Comparison of ENCODE assay signal across 9 cellular contexts in genomic region chrX:119488749-119489148, GRCh38. TPM values are rescaled to one million over a fixed set of nuclear protein-coding genes. Genes with fewer than 3 reads are reported as not detected.
A peak's percentile ranks its signal among the peaks of the same experiment; 100 is the strongest.
DNase-seq lines count a peak whose midpoint lies in the region; ATAC-seq and TF ChIP-seq lines count a peak whose summit lies in the region.
"Had no signal": no experiment of that assay in that cellular context is flagged by ENCODE, and none has a peak within 500 bp of the region (broad histone marks: within the 10 kb centered on the region; RNA-seq: fewer than 3 reads in every experiment).

No MANE protein-coding gene starts in this region.

- H3K4me1 ChIP-seq in fibroblast of lung (ENCODE audit: control insufficient read depth, extremely low read depth, insufficient read depth, low read length): no peaks in the 10 kb centered on the region

- H4K20me1 ChIP-seq in fibroblast of lung (ENCODE audit: control insufficient read depth, extremely low read depth, insufficient read depth, low read length): no peaks in the 10 kb centered on the region

- ATAC-seq in HG02623 (IDR thresholded peaks at IDR 0.05; ENCODE audit: unreplicated experiment): no peak
- ATAC-seq in HG02973 (IDR thresholded peaks at IDR 0.05; ENCODE audit: unreplicated experiment): no peak
- ATAC-seq: activated naive CD4-positive, alpha-beta T cell treated with anti-CD3 and anti-CD28 coated beads, Interleukin-2, amount 50 U/mL, for 72 hours had no signal

- H3K4me3 Mint-ChIP-seq in osteocyte (ENCODE audit: unreplicated experiment): no peak overlapping the region

- no peaks in the 10 kb centered on the region for H3K27me3 Mint-ChIP-seq in osteocyte (ENCODE audit: unreplicated experiment)

- H3K4me2 ChIP-seq in fibroblast of lung (ENCODE audit: extremely low read depth, insufficient read depth, low read length): no peak overlapping the region

- H3K4me3 ChIP-seq in WI38 (ENCODE audit: low read depth, low read length) (no peak overlapping the region), fibroblast of lung (replicated peaks in 1 of 4; ENCODE audit: control extremely low read depth in 1 of 4, insufficient read depth in 1 of 4, low read depth in 3 of 4, low read length in 4 of 4) (no peak overlapping the region)

- peaks cover 7% of the 10 kb centered on the region for H3K9me3 Mint-ChIP-seq in osteocyte (ENCODE audit: unreplicated experiment)
- H3K9me3 Mint-ChIP-seq: activated naive CD4-positive, alpha-beta T cell treated with anti-CD3 and anti-CD28 coated beads, Interleukin-2, amount 50 U/mL, for 72 hours had no signal

- no peak overlapping the region for H2AFZ ChIP-seq in fibroblast of lung (ENCODE audit: low read length)

- no peaks in the 10 kb centered on the region for H3K9me3 ChIP-seq in fibroblast of lung (ENCODE audit: control insufficient read depth, insufficient read depth, low read depth, low read length)

- no peaks in the 10 kb centered on the region for H3K36me3 ChIP-seq in fibroblast of lung (ENCODE audit: control insufficient read depth, insufficient read depth, low read length)

- no peak overlapping the region for H3K9ac ChIP-seq in fibroblast of lung (ENCODE audit: insufficient read depth, low read length)

- TF ChIP-seq CTCF in WI38 (IDR thresholded peaks at IDR 0.05; ENCODE audit: low read depth, low read length) (peak; percentile 54), fibroblast of lung (conservative IDR thresholded peaks at IDR 0.05 in 1 of 2, IDR thresholded peaks at IDR 0.05 in 1 of 2; ENCODE audit: low read depth in 1 of 2, low read length in 2 of 2) (peak; percentile 43 to 53), osteocyte (IDR thresholded peaks at IDR 0.05) (peak; percentile 65)

- H3K27me3 ChIP-seq in fibroblast of lung (ENCODE audit: control insufficient read depth, insufficient read depth, low read length): no peaks in the 10 kb centered on the region

- H3K27ac Mint-ChIP-seq in osteocyte (ENCODE audit: unreplicated experiment): no peak overlapping the region
- H3K27ac Mint-ChIP-seq: activated naive CD4-positive, alpha-beta T cell treated with anti-CD3 and anti-CD28 coated beads, Interleukin-2, amount 50 U/mL, for 72 hours had no signal

- no peak overlapping the region for H3K27ac ChIP-seq in fibroblast of lung (ENCODE audit: insufficient read depth, low read length)

- H3K79me2 ChIP-seq in fibroblast of lung (ENCODE audit: control insufficient read depth, insufficient read depth, low read length): no peaks in the 10 kb centered on the region

- DNase-seq in activated CD4-positive, CD25-positive, alpha-beta regulatory T cell (lab: John Stamatoyannopoulos, UW): peak in 3 of 4 experiments; percentile 0 to 3 (median 1)
- no peak for DNase-seq in activated CD4-positive, CD25-positive, alpha-beta regulatory T cell treated with anti-CD3 and anti-CD28 coated beads, Interleukin-2, amount 50 U/mL, for 72 hours
- peak; percentile 42 for DNase-seq in NAMALWA (ENCODE audit: low spot score)
- DNase-seq in fibroblast of lung (ENCODE audit: low read depth in 2 of 2): peak; percentile 27 to 59
- DNase-seq in osteocyte (ENCODE audit: extremely low spot score, unreplicated experiment): no peak

- peaks cover 2% of the 10 kb centered on the region for H3K4me1 Mint-ChIP-seq in osteocyte (ENCODE audit: unreplicated experiment)

- H3K36me3 Mint-ChIP-seq in osteocyte (ENCODE audit: unreplicated experiment): no peaks in the 10 kb centered on the region
- H3K36me3 Mint-ChIP-seq: activated naive CD4-positive, alpha-beta T cell treated with anti-CD3 and anti-CD28 coated beads, Interleukin-2, amount 50 U/mL, for 72 hours had no signal

RNA-seq across cellular contexts. Expression of gene SLC25A5, which starts 20.5 kb away (rescaled TPM):
- 118 and 157 TPM in 2 replicates for total RNA-seq in fibroblast of lung
- 255 and 442 TPM in 2 replicates for polyA plus RNA-seq in fibroblast of lung
- polyA plus RNA-seq in fibroblast of lung (2012): 218 and 377 TPM in 2 replicates
- polyA minus RNA-seq in fibroblast of lung (ENCODE audit: low replicate concordance): 234 and 316 TPM in 2 replicates
- 245 TPM in 2 replicates for total RNA-seq in osteocyte

Comparison
In these comparisons a context has a peak if more than half of its experiments do, and no peak if none do; other contexts are left out.
1. DNase-seq: peak in activated CD4-positive, CD25-positive, alpha-beta regulatory T cell (3 of 4), NAMALWA (single experiment) and fibroblast of lung (2 of 2); none in activated CD4-positive, CD25-positive, alpha-beta regulatory T cell treated with anti-CD3 and anti-CD28 coated beads, Interleukin-2, amount 50 U/mL, for 72 hours (single experiment) and osteocyte (single experiment).
2. Peak in every context shown above with its lines, with median percentiles within 50 percentile points of each other: CTCF ChIP-seq.